ENCODE assay signal across 1 cellular context in genomic region chr1:150514913-150515327, GRCh38.
TF ChIP-seq lines count a peak whose summit lies in the region.

No MANE protein-coding gene starts in this region.

TF ChIP-seq in K562, 482 proteins besides CTCF, POLR2A, EP300 and RAD21 (continues in another document):
- 0 out of 2 replicates have a peak, but pooled peaks have one; percentile 7 for TF ChIP-seq GTF2F1 (IDR thresholded peaks at IDR 0.05; ENCODE audit: low read depth, low read length)
- no peak for TF ChIP-seq NFIC (IDR thresholded peaks at IDR 0.05)
- TF ChIP-seq SRSF3 (IDR thresholded peaks at IDR 0.05; ENCODE audit: insufficient read depth, low read length), result no peak
- no peak for TF ChIP-seq GATAD2B (IDR thresholded peaks at IDR 0.05; ENCODE audit: borderline replicate concordance)
- no peak for TF ChIP-seq ZBTB1 (CRISPR knock-in tag; IDR thresholded peaks at IDR 0.05; ENCODE audit: borderline replicate concordance, low read depth)
- peak; percentile 55 for TF ChIP-seq ZNF384 (IDR thresholded peaks at IDR 0.05; ENCODE audit: low read depth, low read length)
- TF ChIP-seq DPF2 (IDR thresholded peaks at IDR 0.05), result peak; percentile 13; the same call in 1 of the 2 replicates
- no peak for TF ChIP-seq IFI16 (CRISPR knock-in tag; IDR thresholded peaks at IDR 0.05)
- TF ChIP-seq E2F5 (CRISPR knock-in tag; IDR thresholded peaks at IDR 0.05), result no peak
- no peak for TF ChIP-seq SNRNP70 (optimal IDR thresholded peaks at IDR 0.05; ENCODE audit: low read depth, low read length)
- no peak for TF ChIP-seq CBX3 (IDR thresholded peaks at IDR 0.05; ENCODE audit: borderline replicate concordance in 1 of 2, low read length in 2 of 2)
- TF ChIP-seq ZBTB8A (IDR thresholded peaks at IDR 0.05; ENCODE audit: partially characterized antibody), result no peak
- 0 out of 4 replicates have a peak, but pooled peaks of 1 of the 2 experiments have one; percentile 33 for TF ChIP-seq ARNT (IDR thresholded peaks at IDR 0.05)
- no peak for TF ChIP-seq KAT2B (IDR thresholded peaks at IDR 0.05; ENCODE audit: low read depth, low read length)
- peak in 1 of 3 experiments; percentile 9 for TF ChIP-seq YY1 (IDR thresholded peaks at IDR 0.05; ENCODE audit: borderline replicate concordance in 1 of 3, control insufficient read depth in 1 of 3, extremely low read depth in 1 of 3, insufficient read depth in 3 of 3, insufficient read length in 1 of 3, insufficient replicate concordance in 2 of 3, low read depth in 1 of 3, low read length in 2 of 3)
- no peak for TF ChIP-seq JUND (IDR thresholded peaks at IDR 0.05; ENCODE audit: borderline replicate concordance, low read depth, low read length)
- 0 out of 3 replicates have a peak, but pooled peaks have one; percentile 9 for TF ChIP-seq JUND (tag; IDR thresholded peaks at IDR 0.05; ENCODE audit: borderline replicate concordance, low read depth, low read length)
- no peak; the same call in 1 of the 2 replicates for TF ChIP-seq RB1 (IDR thresholded peaks at IDR 0.05; ENCODE audit: low read depth)
- peak; percentile 23 for TF ChIP-seq SAP30 (IDR thresholded peaks at IDR 0.05; ENCODE audit: borderline replicate concordance, insufficient read depth, low read depth, low read length, poor library complexity, severe bottlenecking)
- no peak for TF ChIP-seq ARID1B (IDR thresholded peaks at IDR 0.05)
- no peak for TF ChIP-seq LEF1 (IDR thresholded peaks at IDR 0.05)
- TF ChIP-seq, protein P1, sequence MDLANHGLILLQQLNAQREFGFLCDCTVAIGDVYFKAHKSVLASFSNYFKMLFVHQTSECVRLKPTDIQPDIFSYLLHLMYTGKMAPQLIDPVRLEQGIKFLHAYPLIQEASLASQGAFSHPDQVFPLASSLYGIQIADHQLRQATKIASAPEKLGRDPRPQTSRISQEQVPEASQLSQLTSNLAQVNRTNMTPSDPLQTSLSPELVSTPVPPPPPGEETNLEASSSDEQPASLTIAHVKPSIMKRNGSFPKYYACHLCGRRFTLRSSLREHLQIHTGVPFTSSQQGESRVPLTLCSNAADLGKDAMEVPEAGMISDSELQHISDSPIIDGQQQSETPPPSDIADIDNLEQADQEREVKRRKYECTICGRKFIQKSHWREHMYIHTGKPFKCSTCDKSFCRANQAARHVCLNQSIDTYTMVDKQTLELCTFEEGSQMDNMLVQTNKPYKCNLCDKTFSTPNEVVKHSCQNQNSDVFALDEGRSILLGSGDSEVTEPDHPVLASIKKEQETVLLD (IDR thresholded peaks at IDR 0.05), result no peak
- no peak for TF ChIP-seq ZBTB7A (IDR thresholded peaks at IDR 0.05; ENCODE audit: borderline replicate concordance, control insufficient read depth, low read depth, low read length)
- no peak for TF ChIP-seq ZNF263 (CRISPR knock-in tag; IDR thresholded peaks at IDR 0.05; ENCODE audit: borderline replicate concordance)
- no peak for TF ChIP-seq AFF1 (IDR thresholded peaks at IDR 0.05; ENCODE audit: low read depth in 1 of 2, partially characterized antibody in 2 of 2)
- TF ChIP-seq STAT6 (CRISPR knock-in tag; IDR thresholded peaks at IDR 0.05), result no peak
- TF ChIP-seq, protein P2, sequence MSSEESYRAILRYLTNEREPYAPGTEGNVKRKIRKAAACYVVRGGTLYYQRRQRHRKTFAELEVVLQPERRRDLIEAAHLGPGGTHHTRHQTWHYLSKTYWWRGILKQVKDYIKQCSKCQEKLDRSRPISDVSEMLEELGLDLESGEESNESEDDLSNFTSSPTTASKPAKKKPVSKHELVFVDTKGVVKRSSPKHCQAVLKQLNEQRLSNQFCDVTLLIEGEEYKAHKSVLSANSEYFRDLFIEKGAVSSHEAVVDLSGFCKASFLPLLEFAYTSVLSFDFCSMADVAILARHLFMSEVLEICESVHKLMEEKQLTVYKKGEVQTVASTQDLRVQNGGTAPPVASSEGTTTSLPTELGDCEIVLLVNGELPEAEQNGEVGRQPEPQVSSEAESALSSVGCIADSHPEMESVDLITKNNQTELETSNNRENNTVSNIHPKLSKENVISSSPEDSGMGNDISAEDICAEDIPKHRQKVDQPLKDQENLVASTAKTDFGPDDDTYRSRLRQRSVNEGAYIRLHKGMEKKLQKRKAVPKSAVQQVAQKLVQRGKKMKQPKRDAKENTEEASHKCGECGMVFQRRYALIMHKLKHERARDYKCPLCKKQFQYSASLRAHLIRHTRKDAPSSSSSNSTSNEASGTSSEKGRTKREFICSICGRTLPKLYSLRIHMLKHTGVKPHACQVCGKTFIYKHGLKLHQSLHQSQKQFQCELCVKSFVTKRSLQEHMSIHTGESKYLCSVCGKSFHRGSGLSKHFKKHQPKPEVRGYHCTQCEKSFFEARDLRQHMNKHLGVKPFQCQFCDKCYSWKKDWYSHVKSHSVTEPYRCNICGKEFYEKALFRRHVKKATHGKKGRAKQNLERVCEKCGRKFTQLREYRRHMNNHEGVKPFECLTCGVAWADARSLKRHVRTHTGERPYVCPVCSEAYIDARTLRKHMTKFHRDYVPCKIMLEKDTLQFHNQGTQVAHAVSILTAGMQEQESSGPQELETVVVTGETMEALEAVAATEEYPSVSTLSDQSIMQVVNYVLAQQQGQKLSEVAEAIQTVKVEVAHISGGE (CRISPR knock-in tag; IDR thresholded peaks at IDR 0.05), result peak in 1 of 3 experiments; percentile 84; a peak in 2 of 6 replicates
- TF ChIP-seq CHD7 (IDR thresholded peaks at IDR 0.05; ENCODE audit: low read depth, low read length), result no peak
- no peak for TF ChIP-seq TCF7L2 (IDR thresholded peaks at IDR 0.05; ENCODE audit: low read depth, low read length)
